Comparison of ENCODE assay signal across 1 cellular context in the genomic region with DNA sequence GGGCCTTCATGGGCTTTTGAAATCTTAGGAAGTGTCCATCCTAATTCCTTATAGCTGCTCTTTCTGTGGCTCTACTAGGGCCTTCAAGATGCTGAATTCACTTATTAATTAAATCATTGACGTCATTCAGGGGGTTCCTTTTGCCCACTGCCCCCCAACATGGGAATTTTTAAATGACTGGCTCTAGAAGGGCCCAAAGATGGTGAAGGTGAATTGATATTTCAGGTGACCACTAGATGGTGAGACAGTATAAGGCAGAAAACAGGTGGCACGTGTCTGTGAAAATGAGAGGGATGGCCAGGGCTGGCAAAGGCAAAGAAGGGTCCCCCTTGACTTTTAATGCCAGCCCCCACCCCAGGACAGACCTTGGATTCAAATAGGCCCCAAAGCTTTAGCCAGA.
TF ChIP-seq lines count a peak whose summit lies in the region.

No MANE protein-coding gene starts in this region.

TF ChIP-seq in liver, 16 proteins besides CTCF, POLR2A, EP300 and RAD21 (continued from another document):
- TF ChIP-seq REST (IDR thresholded peaks at IDR 0.05) (no peak), RXRA (IDR thresholded peaks at IDR 0.05) (no peak), MAX (IDR thresholded peaks at IDR 0.05) (no peak), ZBTB33 (IDR thresholded peaks at IDR 0.05) (no peak), YY1 (IDR thresholded peaks at IDR 0.05) (no peak), FOXA1 (IDR thresholded peaks at IDR 0.05) (no peak), EGR1 (IDR thresholded peaks at IDR 0.05; ENCODE audit: low read depth in 2 of 2) (no peak), GABPA (IDR thresholded peaks at IDR 0.05 in 1 of 2, conservative IDR thresholded peaks at IDR 0.05 in 1 of 2) (no peak), HNF4A (conservative IDR thresholded peaks at IDR 0.05) (no peak), NR2F2 (IDR thresholded peaks at IDR 0.05) (no peak), TAF1 (conservative IDR thresholded peaks at IDR 0.05) (no peak)
- TF ChIP-seq, protein P1, sequence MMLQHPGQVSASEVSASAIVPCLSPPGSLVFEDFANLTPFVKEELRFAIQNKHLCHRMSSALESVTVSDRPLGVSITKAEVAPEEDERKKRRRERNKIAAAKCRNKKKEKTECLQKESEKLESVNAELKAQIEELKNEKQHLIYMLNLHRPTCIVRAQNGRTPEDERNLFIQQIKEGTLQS (IDR thresholded peaks at IDR 0.05): no peak
